ENCODE assay signal across 8 cellular contexts in the genomic region with DNA sequence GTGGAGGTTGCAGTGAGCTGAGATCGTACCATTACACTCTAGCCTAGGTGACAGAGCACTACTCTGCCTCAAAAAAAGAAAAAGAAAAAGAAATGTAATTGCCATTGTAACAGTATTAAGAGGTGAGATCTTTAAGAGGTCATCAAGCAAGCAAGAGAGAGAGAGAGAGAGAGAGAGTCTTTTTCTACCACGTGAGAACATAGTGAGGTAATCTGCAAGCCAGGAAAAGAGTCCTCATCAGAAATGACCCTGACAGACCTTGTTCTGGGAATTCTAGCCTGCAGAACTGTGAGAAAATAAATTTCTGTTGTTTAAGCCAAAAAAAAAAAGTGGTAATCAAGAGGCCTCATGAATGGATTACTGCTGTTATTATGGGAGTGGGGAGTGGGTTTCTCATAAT.
"Had no signal": no experiment of that assay in that cellular context is flagged by ENCODE, and none has a peak within 500 bp of the region (broad histone marks: within the 10 kb centered on the region; RNA-seq: fewer than 3 reads in every experiment).

No MANE protein-coding gene starts in this region.

- H2AFZ ChIP-seq: GM23248 had no signal

- ATAC-seq: HCT116, K562 had no signal

- H3K4me1 ChIP-seq: HAP-1 had no signal

- H3K27ac ChIP-seq: GM23248 had no signal

- H3K4me3 ChIP-seq: GM23248, HAP-1, K562 had no signal

- H3K9me3 ChIP-seq: HAP-1 had no signal

- FAIRE-seq: HTR-8/SVneo, K562 had no signal

- DNase-seq: GM23248, GOT3, H7, IMR-90 had no signal

- H3K9ac ChIP-seq: GM23248 had no signal
